Comparison of ENCODE assay signal across 10 cellular contexts in the genomic region with DNA sequence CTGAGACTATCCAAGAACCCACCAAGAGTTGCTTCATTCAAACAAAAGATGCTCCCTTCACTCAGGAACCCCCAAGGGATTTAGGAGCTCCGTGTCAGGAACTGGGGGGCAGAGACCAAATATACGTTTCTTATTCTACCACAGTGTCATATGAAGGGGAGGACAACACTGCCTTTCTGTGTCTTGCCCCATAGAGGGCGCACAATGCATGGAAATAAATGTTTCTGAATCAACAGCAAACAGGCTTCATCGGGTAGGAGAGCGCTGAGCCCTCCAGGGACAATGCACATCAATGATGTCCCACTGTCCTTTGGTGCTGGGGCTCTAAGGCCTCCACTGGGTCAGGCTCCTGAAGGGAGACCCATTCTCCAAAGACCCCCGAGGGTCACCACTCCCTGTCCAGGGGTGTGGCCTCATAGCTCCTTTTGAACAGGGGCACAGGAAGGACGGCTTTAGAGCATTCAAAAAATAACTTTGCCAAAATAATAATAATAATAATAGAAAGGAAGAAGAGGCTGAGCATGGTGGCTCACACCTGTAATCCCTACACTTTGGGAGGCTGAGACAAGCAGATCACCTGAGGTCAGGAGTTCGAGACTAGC. TPM values are rescaled to one million over a fixed set of nuclear protein-coding genes. Genes with fewer than 3 reads are reported as not detected.
DNase-seq lines count a peak whose midpoint lies in the region; ATAC-seq, FAIRE-seq and TF ChIP-seq lines count a peak whose summit lies in the region.
"Had no signal": no experiment of that assay in that cellular context is flagged by ENCODE, and none has a peak within 500 bp of the region (broad histone marks: within the 10 kb centered on the region; RNA-seq: fewer than 3 reads in every experiment).

No MANE protein-coding gene starts in this region.

- no peak overlapping the region for H3K9ac ChIP-seq in GM12878 (ENCODE audit: control insufficient read depth, insufficient read depth, low read length)

- H3K9me3 Mint-ChIP-seq in stimulated activated effector memory CD8-positive, alpha-beta T cell treated with anti-CD3 and anti-CD28 coated beads, Interleukin-12 subunit alpha, Interleukin-12 subunit beta, amount 100 ng/mL, for 72 hours: no peaks in the 10 kb centered on the region
- H3K9me3 Mint-ChIP-seq: stimulated activated naive CD8-positive, alpha-beta T cell treated with anti-CD3 and anti-CD28 coated beads, Interleukin-15, Interleukin-2, amounts not matched to agents 100 ng/mL and 50 ng/mL, for 24 hours had no signal

- H3K79me2 ChIP-seq in GM12878 (ENCODE audit: control insufficient read depth, insufficient read depth, low read length): no peaks in the 10 kb centered on the region

- TF ChIP-seq POLR2A in GM12878 (IDR thresholded peaks at IDR 0.05; ENCODE audit: low read depth, low read length): no peak

- peak; percentile 69 to 87 (median 72) for TF ChIP-seq CTCF in GM12878 (IDR thresholded peaks at IDR 0.05 in 2 of 3, conservative IDR thresholded peaks at IDR 0.05 in 1 of 3; ENCODE audit: control insufficient read depth in 2 of 3, extremely low read depth in 1 of 3, insufficient read depth in 1 of 3, low read depth in 3 of 3, low read length in 3 of 3)

- in situ Hi-C loops in GM12878 (cut with MboI): no loop called here

- no peak overlapping the region for H3K27ac Mint-ChIP-seq in stimulated activated effector memory CD8-positive, alpha-beta T cell treated with anti-CD3 and anti-CD28 coated beads, Interleukin-12 subunit alpha, Interleukin-12 subunit beta, amount 100 ng/mL, for 72 hours
- H3K27ac Mint-ChIP-seq: stimulated activated naive CD8-positive, alpha-beta T cell treated with anti-CD3 and anti-CD28 coated beads, Interleukin-15, Interleukin-2, amounts not matched to agents 100 ng/mL and 50 ng/mL, for 24 hours had no signal

- POLR2A ChIA-PET in GM12878 (lab: Charles Lee): no interaction called here

- CTCF ChIA-PET in GM12878 (lab: Yijun Ruan, JAX): interaction anchor here (0.9 to 3.8 kb wide), 5 partner anchors 10 to 640 kb away, joined by 3 to 73 read pairs (median 4); no protein-coding TSS in a partner anchor

- H2AFZ ChIP-seq in GM12878 (ENCODE audit: control insufficient read depth, low read depth, low read length): no peak overlapping the region

- peak; percentile 29 for DNase-seq in NCI-H1436 (lab: John Stamatoyannopoulos, UW)
- no peak for DNase-seq in NCI-H1436 treated with DMSO at 0.1 percent for 48 hours (lab: John Stamatoyannopoulos, UW)
- DNase-seq in NCI-H69 (lab: John Stamatoyannopoulos, UW): peak; percentile 68
- DNase-seq in GM12878 (ENCODE audit: low read depth, low spot score): no peak
- peak; percentile 25 for DNase-seq in iris pigment epithelial cell (ENCODE audit: low read depth)
- peak; percentile 12 to 57 for DNase-seq in stimulated activated effector memory CD8-positive, alpha-beta T cell treated with anti-CD3 and anti-CD28 coated beads, Interleukin-12 subunit alpha, Interleukin-12 subunit beta, amount 100 ng/mL, for 72 hours (ENCODE audit: low spot score in 2 of 2)

- peak; percentile 92 for FAIRE-seq in GM12878 (lab: Jason Lieb, UNC)
- FAIRE-seq: colon had no signal

- H3K36me3 Mint-ChIP-seq in stimulated activated effector memory CD8-positive, alpha-beta T cell treated with anti-CD3 and anti-CD28 coated beads, Interleukin-12 subunit alpha, Interleukin-12 subunit beta, amount 100 ng/mL, for 72 hours: peaks cover 5% of the 10 kb centered on the region

- H4K20me1 ChIP-seq in GM12878 (ENCODE audit: control insufficient read depth, insufficient read depth): no peaks in the 10 kb centered on the region

- SMC1A ChIA-PET in GM12878 (lab: Charles Lee; ENCODE audit: uncharacterized antibody, unreplicated experiment): interaction anchor here (0.6 to 1.7 kb wide), 4 partner anchors 17 to 639 kb away, joined by 4 to 8 read pairs (median 6); no protein-coding TSS in a partner anchor

- intact Hi-C loops in GM12878 (cut with micrococcal nuclease; ENCODE audit: unreplicated experiment): loop anchor here (1.0 to 5.0 kb wide), 3 partner anchors 34 to 641 kb away; no protein-coding TSS in a partner anchor

- H3K4me1 Mint-ChIP-seq in stimulated activated effector memory CD8-positive, alpha-beta T cell treated with anti-CD3 and anti-CD28 coated beads, Interleukin-12 subunit alpha, Interleukin-12 subunit beta, amount 100 ng/mL, for 72 hours: peaks cover 5% of the 10 kb centered on the region

- peak; percentile 91 for TF ChIP-seq RAD21 in GM12878 (IDR thresholded peaks at IDR 0.05; ENCODE audit: insufficient read depth, low read depth, low read length)

- no peaks in the 10 kb centered on the region for H3K27me3 ChIP-seq in GM12878 (replicated peaks in 1 of 2; ENCODE audit: control insufficient read depth in 2 of 2, insufficient read depth in 2 of 2, low read length in 1 of 2)

- no peak overlapping the region for H3K4me3 ChIP-seq in GM12878

- RAD21 ChIA-PET in GM12878 (lab: Charles Lee; ENCODE audit: unreplicated experiment): interaction anchor here (0.6 to 2.7 kb wide), 4 partner anchors 185 to 641 kb away, joined by 3 to 12 read pairs (median 5); no protein-coding TSS in a partner anchor

- no peak overlapping the region for H3K4me3 Mint-ChIP-seq in stimulated activated effector memory CD8-positive, alpha-beta T cell treated with anti-CD3 and anti-CD28 coated beads, Interleukin-12 subunit alpha, Interleukin-12 subunit beta, amount 100 ng/mL, for 72 hours
- H3K4me3 Mint-ChIP-seq: stimulated activated naive CD8-positive, alpha-beta T cell treated with anti-CD3 and anti-CD28 coated beads, Interleukin-15, Interleukin-2, amounts not matched to agents 100 ng/mL and 50 ng/mL, for 24 hours had no signal

- WGBS in GM12878 (ENCODE audit: insufficient coverage, insufficient replicate concordance, low lambda C conversion rate, missing lambda C conversion rate): 2% methylated on average over 8 of the region's 8 CpGs

- peak; percentile 70 for ATAC-seq in GM19372 (IDR thresholded peaks at IDR 0.05; ENCODE audit: low read depth, unreplicated experiment)
- peak; percentile 78 for ATAC-seq in HG03159 (IDR thresholded peaks at IDR 0.05; ENCODE audit: unreplicated experiment)
- ATAC-seq in GM12878: peak; percentile 89
- ATAC-seq in stimulated activated effector memory CD8-positive, alpha-beta T cell treated with anti-CD3 and anti-CD28 coated beads, Interleukin-12 subunit alpha, Interleukin-12 subunit beta, amount 100 ng/mL, for 72 hours: peak; percentile 57

- no TSS peak for BruUV-seq in GM12878 (replicated peaks; lab: Mats Ljungman, UMichigan)

- H3K36me3 ChIP-seq in GM12878 (ENCODE audit: control insufficient read depth in 2 of 2, insufficient read depth in 2 of 2, low read length in 1 of 2): no peaks in the 10 kb centered on the region

- peaks cover 26% of the 10 kb centered on the region for H3K4me1 ChIP-seq in GM12878 (ENCODE audit: control insufficient read depth, insufficient read depth, low read length)

- no peak overlapping the region for H3K4me2 ChIP-seq in GM12878 (ENCODE audit: control insufficient read depth, insufficient read depth)

- TF ChIP-seq EP300 in GM12878 (IDR thresholded peaks at IDR 0.05; ENCODE audit: borderline replicate concordance in 1 of 2, control insufficient read depth in 1 of 2, low read depth in 2 of 2, low read length in 2 of 2): no peak

- H3K27ac ChIP-seq in GM12878 (ENCODE audit: control insufficient read depth, insufficient read depth): no peak overlapping the region

- H3K9me3 ChIP-seq in GM12878 (replicated peaks; ENCODE audit: control insufficient read depth, insufficient read depth, low read length): no peaks in the 10 kb centered on the region; the same call in 2 of the 3 replicates

TF ChIP-seq in GM12878, 131 proteins besides CTCF, POLR2A, EP300 and RAD21 (continues in another document):
- TF ChIP-seq GATAD2B (conservative IDR thresholded peaks at IDR 0.05; ENCODE audit: low read depth): no peak
- TF ChIP-seq E4F1 (IDR thresholded peaks at IDR 0.05; ENCODE audit: borderline replicate concordance, partially characterized antibody): no peak

RNA-seq across cellular contexts. Expression of gene PLG, which starts 31.1 kb away (rescaled TPM):
- total RNA-seq in GM12878 (2013; cell fraction: nucleolus; rRNA removed): not detected in 2 replicates
- 0.06 and 0.82 TPM in 2 replicates for total RNA-seq in GM12878 (2014; rRNA removed)
- total RNA-seq in GM12878 (2014; rRNA removed; fragmentation: Illumina TruSeq; extraction: Trizol): 0.54 and 0.92 TPM in 2 replicates
- total RNA-seq in GM12878 (2021): 0.88 and 1.2 TPM in 2 replicates
- 0.79 TPM for polyA plus RNA-seq in GM12878 (2011; ENCODE audit: low read depth)
- not detected in 2 replicates for polyA plus RNA-seq in GM12878 (2011; rRNA removed)
- not detected in 2 replicates for polyA plus RNA-seq in GM12878 (2011; cell fraction: cytosol; rRNA removed)
- polyA plus RNA-seq in GM12878 (2011; cell fraction: nucleus; rRNA removed): not detected in 2 replicates
- polyA plus RNA-seq in GM12878 (2012): 1.0 and 2.0 TPM in 2 replicates
- 0.32 and 1.2 TPM in 2 replicates for polyA plus RNA-seq in GM12878 (2014; fragmentation: Illumina TruSeq; extraction: Trizol)
- 1 to 10 TPM in 1 of 2 experiments, under 1 TPM in 1; 0.97 to 1.6 TPM for polyA plus RNA-seq in GM12878 (2014; fragmentation: Nextera tagmentation; extraction: Ambion mirVana)
- 0.24 and 0.79 TPM in 2 replicates for polyA plus RNA-seq in GM12878 (2014; rRNA removed)
- 1 to 10 TPM; 1.5 to 3.0 TPM for polyA plus RNA-seq in GM12878 (2016; fragmentation: Nextera tagmentation; extraction: Ambion mirVana)
- not detected in 2 replicates for polyA minus RNA-seq in GM12878 (2011; rRNA and poly(A)+ RNA removed)
- polyA minus RNA-seq in GM12878 (2011; cell fraction: cytosol; rRNA and poly(A)+ RNA removed): not detected in 2 replicates
- polyA minus RNA-seq in GM12878 (2011; cell fraction: nucleus; rRNA and poly(A)+ RNA removed): not detected in 2 replicates

Comparison
In these comparisons a context has a peak if more than half of its experiments do, and no peak if none do; other contexts are left out.
1. DNase-seq: peak in NCI-H1436 (single experiment), NCI-H69 (single experiment), iris pigment epithelial cell (single experiment) and stimulated activated effector memory CD8-positive, alpha-beta T cell treated with anti-CD3 and anti-CD28 coated beads, Interleukin-12 subunit alpha, Interleukin-12 subunit beta, amount 100 ng/mL, for 72 hours (2 of 2); none in NCI-H1436 treated with DMSO at 0.1 percent for 48 hours (single experiment) and GM12878 (single experiment).
2. Peak in every context shown above with its lines, with median percentiles within 50 percentile points of each other: ATAC-seq.